13 cellular contexts compared by ENCODE assay signal in the genomic region with DNA sequence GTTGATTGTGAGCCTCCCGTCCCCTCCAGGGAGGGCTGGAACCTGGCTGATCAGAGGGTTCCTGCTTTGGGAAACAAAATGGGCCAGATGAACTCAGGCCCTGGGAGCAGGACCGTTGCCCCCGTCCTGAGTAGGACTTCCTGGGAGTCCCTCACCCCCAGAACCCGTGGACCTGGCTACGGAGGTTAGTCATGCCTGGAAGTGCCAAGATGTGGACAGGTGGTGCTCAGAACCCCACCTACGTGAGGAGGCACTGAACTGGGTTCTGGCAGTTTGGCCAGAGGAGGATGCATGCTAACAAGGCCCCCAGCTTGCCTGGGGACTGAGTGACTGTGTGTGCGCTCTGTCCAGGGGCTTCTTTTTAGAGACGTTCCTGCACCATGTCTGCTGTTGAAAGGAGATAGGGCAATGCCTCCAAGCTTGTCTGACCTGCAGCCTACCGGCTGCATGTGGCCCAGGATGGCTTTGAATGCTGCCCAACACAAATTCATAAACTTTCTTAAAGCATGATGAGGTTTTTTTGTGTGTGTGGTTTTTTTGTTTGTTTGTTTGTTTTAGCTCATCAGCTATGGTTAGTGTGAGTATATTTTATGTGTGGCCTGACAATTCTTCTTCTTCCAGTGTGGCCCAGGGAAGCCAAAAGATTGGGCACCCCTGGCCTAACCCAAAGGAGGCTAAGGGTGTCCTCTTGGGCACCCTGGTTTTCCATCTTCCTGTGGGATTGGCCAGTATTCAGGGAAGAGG. TPM values are rescaled to one million over a fixed set of nuclear protein-coding genes. Genes with fewer than 3 reads are reported as not detected.
DNase-seq lines count a peak whose midpoint lies in the region; ATAC-seq and TF ChIP-seq lines count a peak whose summit lies in the region.
"Had no signal": no experiment of that assay in that cellular context is flagged by ENCODE, and none has a peak within 500 bp of the region (broad histone marks: within the 10 kb centered on the region; RNA-seq: fewer than 3 reads in every experiment).

No MANE protein-coding gene starts in this region.

- no peak for ATAC-seq in heart right ventricle
- no peak for ATAC-seq in left cardiac atrium
- no peak for ATAC-seq in GM21360 (IDR thresholded peaks at IDR 0.05; ENCODE audit: unreplicated experiment)
- ATAC-seq: T-helper 17 cell had no signal

- H3K9me3 Mint-ChIP-seq in chondrocyte (ENCODE audit: low read depth) (no peaks in the 10 kb centered on the region), nephron (no peaks in the 10 kb centered on the region)
- H3K9me3 Mint-ChIP-seq: activated CD8-positive, alpha-beta T cell treated with anti-CD3 and anti-CD28 coated beads for 36 hours had no signal

- no peaks in the 10 kb centered on the region for H3K9me3 ChIP-seq in heart right ventricle
- no peaks in the 10 kb centered on the region for H3K9me3 ChIP-seq in vagina
- H3K9me3 ChIP-seq: thoracic aorta had no signal

- H3K4me1 ChIP-seq in heart right ventricle (peaks cover 25 to 87% (median 70%) of the 10 kb centered on the region in 9 donors), vagina (peaks cover 33% of the 10 kb centered on the region)

- H3K4me3 Mint-ChIP-seq in chondrocyte (ENCODE audit: unreplicated experiment): peak overlapping the region; percentile 1
- H3K4me3 Mint-ChIP-seq in nephron: peak overlapping the region; percentile 77 to 92 (median 89)
- H3K4me3 Mint-ChIP-seq: activated CD8-positive, alpha-beta T cell treated with anti-CD3 and anti-CD28 coated beads for 36 hours had no signal

- H3K36me3 ChIP-seq in heart right ventricle (no peaks in the 10 kb centered on the region), vagina (no peaks in the 10 kb centered on the region)
- H3K36me3 ChIP-seq: thoracic aorta had no signal

- no peak for TF ChIP-seq POLR2A in vagina (IDR thresholded peaks at IDR 0.05)

- intact Hi-C loops in heart right ventricle (cut with DNase I) (loop anchor here in 1 of 10 donors (10.0 kb wide), 1 partner anchor 75 kb away; no protein-coding TSS in a partner anchor), left cardiac atrium (cut with DNase I) (loop anchor here in 1 of 2 donors (5.0 kb wide), 1 partner anchor 42 kb away; no protein-coding TSS in a partner anchor), vagina (cut with DNase I) (loop anchor here (5.0 kb wide), 1 partner anchor 38 kb away; no protein-coding TSS in a partner anchor)

- H3K27me3 ChIP-seq in heart right ventricle: peaks cover 0 to 44% (median 0%) of the 10 kb centered on the region in 7 donors
- H3K27me3 ChIP-seq in vagina: no peaks in the 10 kb centered on the region

- no peaks in the 10 kb centered on the region for H3K27me3 Mint-ChIP-seq in chondrocyte (ENCODE audit: low read depth)
- H3K27me3 Mint-ChIP-seq in nephron (ENCODE audit: low read depth): no peaks in the 10 kb centered on the region

- H3K27ac ChIP-seq in heart right ventricle: peak overlapping the region in 8 of 10 donors; percentile 20 to 97 (median 90)
- H3K27ac ChIP-seq in vagina: peak overlapping the region; percentile 73
- H3K27ac ChIP-seq: thoracic aorta had no signal

- TF ChIP-seq CTCF in heart right ventricle (IDR thresholded peaks at IDR 0.05): no peak
- TF ChIP-seq CTCF in chondrocyte (IDR thresholded peaks at IDR 0.05): no peak
- no peak for TF ChIP-seq CTCF in nephron (IDR thresholded peaks at IDR 0.05; ENCODE audit: unreplicated experiment in 3 of 3)
- TF ChIP-seq CTCF in vagina (IDR thresholded peaks at IDR 0.05): no peak

- H3K36me3 Mint-ChIP-seq in chondrocyte (ENCODE audit: low read depth): no peaks in the 10 kb centered on the region
- no peaks in the 10 kb centered on the region for H3K36me3 Mint-ChIP-seq in nephron (ENCODE audit: low read depth)

- peak overlapping the region; percentile 41 for H3K27ac Mint-ChIP-seq in chondrocyte (ENCODE audit: unreplicated experiment)
- peak overlapping the region; percentile 97 to 98 (median 97) for H3K27ac Mint-ChIP-seq in nephron
- H3K27ac Mint-ChIP-seq: activated CD8-positive, alpha-beta T cell treated with anti-CD3 and anti-CD28 coated beads for 36 hours; T-helper 17 cell had no signal

- H3K4me3 ChIP-seq in heart right ventricle (peak overlapping the region in 1 of 10 donors; percentile 0), vagina (no peak overlapping the region)
- H3K4me3 ChIP-seq: thoracic aorta had no signal

- WGBS in heart right ventricle, 2 donors: 54 to 58% methylated on average over 9 of the region's 9 CpGs

- no peak for DNase-seq in heart right ventricle
- no peak for DNase-seq in left cardiac atrium
- DNase-seq in chondrocyte (ENCODE audit: low spot score): peak; percentile 59
- no peak for DNase-seq in vagina (ENCODE audit: extremely low spot score in 2 of 2)
- DNase-seq in T1000 (lab: John Stamatoyannopoulos, UW): no peak
- no peak for DNase-seq in SHP77 treated with DMSO at 0.1 percent for 48 hours (lab: John Stamatoyannopoulos, UW)
- DNase-seq: activated naive CD4-positive, alpha-beta T cell treated with Interleukin-2 at 50 U/mL for 16 hours; MM.1S; T-helper 17 cell had no signal

- H3K4me1 Mint-ChIP-seq in chondrocyte (ENCODE audit: low read depth) (peaks cover 28% of the 10 kb centered on the region), nephron (peaks cover 76% of the 10 kb centered on the region)

RNA-seq across cellular contexts. Expression of gene DAB2IP, which starts 1.8 kb away (rescaled TPM):
- 10 to 100 TPM; 48.1 to 71.1 (median 56.5) TPM for total RNA-seq in heart right ventricle
- 10 to 100 TPM; 18.1 to 36.5 TPM for polyA plus RNA-seq in heart right ventricle
- total RNA-seq in left cardiac atrium: 10 to 100 TPM; 41.6 to 58.3 TPM
- 36.6 to 66.7 TPM (median 58.5 TPM) in 3 replicates for total RNA-seq in chondrocyte
- total RNA-seq in vagina: 38.8 TPM
- total RNA-seq: T-helper 17 cell had no signal
